Comparison of ENCODE assay signal across 10 cellular contexts in the genomic region with DNA sequence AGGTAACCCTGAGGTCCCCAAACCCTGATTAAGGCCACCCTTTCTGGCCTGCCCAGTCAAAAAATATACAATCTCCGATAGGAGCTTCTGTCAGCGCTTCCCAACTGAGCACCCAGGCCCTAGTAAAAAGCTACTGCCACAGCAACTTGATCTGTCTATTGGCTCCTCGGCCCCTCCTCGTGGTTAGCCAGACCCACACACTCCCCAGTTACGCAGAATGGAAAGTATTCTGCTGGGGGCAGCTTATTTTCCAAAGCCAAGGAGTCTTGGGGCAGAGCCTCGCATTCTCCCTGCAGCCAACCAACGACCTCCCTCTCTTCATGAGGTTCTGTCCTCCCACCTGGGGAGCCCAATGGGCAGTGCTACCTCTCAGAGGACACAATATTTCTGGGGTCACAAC. TPM values are rescaled to one million over a fixed set of nuclear protein-coding genes. Genes with fewer than 3 reads are reported as not detected.
A peak's percentile ranks its signal among the peaks of the same experiment; 100 is the strongest.
DNase-seq lines count a peak whose midpoint lies in the region; ATAC-seq and TF ChIP-seq lines count a peak whose summit lies in the region.
"Had no signal": no experiment of that assay in that cellular context is flagged by ENCODE, and none has a peak within 500 bp of the region (broad histone marks: within the 10 kb centered on the region; RNA-seq: fewer than 3 reads in every experiment).

No MANE protein-coding gene starts in this region.

- H3K27ac Mint-ChIP-seq in CD4-positive, alpha-beta memory T cell, result peak overlapping the region; percentile 92 to 99 (median 97)
- H3K27ac Mint-ChIP-seq in activated naive CD8-positive, alpha-beta T cell, result peak overlapping the region; percentile 46
- H3K27ac Mint-ChIP-seq in type B pancreatic cell, result no peak overlapping the region

- DNase-seq in CD4-positive, alpha-beta memory T cell, result no peak
- DNase-seq in islet precursor cell, result peak; percentile 67
- no peak for DNase-seq in hypothalamus (lab: John Stamatoyannopoulos, UW)
- no peak for DNase-seq in EL
- DNase-seq in type B pancreatic cell (ENCODE audit: extremely low spot score, unreplicated experiment), result no peak

- no peak for ATAC-seq in HG03442 (IDR thresholded peaks at IDR 0.05; ENCODE audit: unreplicated experiment)

- no peak overlapping the region for H3K4me3 ChIP-seq in CD4-positive, alpha-beta memory T cell (ENCODE audit: low read length in 2 of 2)
- H3K4me3 ChIP-seq in skeletal muscle tissue (ENCODE audit: low read length in 3 of 3), result peak overlapping the region in 1 of 3 donors; percentile 46
- H3K4me3 ChIP-seq: SK-N-MC had no signal

- no peaks in the 10 kb centered on the region for H3K36me3 ChIP-seq in CD4-positive, alpha-beta memory T cell (ENCODE audit: insufficient read depth, low read length)
- no peaks in the 10 kb centered on the region for H3K36me3 ChIP-seq in skeletal muscle tissue (ENCODE audit: control insufficient read depth in 3 of 3, insufficient read depth in 3 of 3, low read length in 3 of 3)

- no peak overlapping the region for H3K27ac ChIP-seq in CD4-positive, alpha-beta memory T cell (ENCODE audit: low read depth, low read length)
- H3K27ac ChIP-seq in skeletal muscle tissue (ENCODE audit: low read depth, low read length), result peak overlapping the region; percentile 96
- H3K27ac ChIP-seq: C4-2B, SK-N-MC had no signal

- H3K4me1 Mint-ChIP-seq in CD4-positive, alpha-beta memory T cell, result peaks cover 61 to 75% (median 68%) of the 10 kb centered on the region in 4 donors
- H3K4me1 Mint-ChIP-seq in activated naive CD8-positive, alpha-beta T cell (ENCODE audit: low read depth), result peaks cover 72% of the 10 kb centered on the region
- H3K4me1 Mint-ChIP-seq in type B pancreatic cell (ENCODE audit: unreplicated experiment), result peaks cover 33% of the 10 kb centered on the region

- no peaks in the 10 kb centered on the region for H3K27me3 Mint-ChIP-seq in CD4-positive, alpha-beta memory T cell
- H3K27me3 Mint-ChIP-seq in activated naive CD8-positive, alpha-beta T cell, result no peaks in the 10 kb centered on the region
- H3K27me3 Mint-ChIP-seq in type B pancreatic cell, result no peaks in the 10 kb centered on the region

- intact Hi-C loops in CD4-positive, alpha-beta memory T cell (cut with micrococcal nuclease), result no loop called here

- peaks cover 65% of the 10 kb centered on the region for H3K4me1 ChIP-seq in CD4-positive, alpha-beta memory T cell (ENCODE audit: insufficient read depth, low read length)
- H3K4me1 ChIP-seq in skeletal muscle tissue (ENCODE audit: control insufficient read depth in 3 of 3, insufficient read depth in 3 of 3, low read length in 3 of 3), result peaks cover 60 to 61% (median 60%) of the 10 kb centered on the region in 3 donors

- TF ChIP-seq CTCF in type B pancreatic cell (conservative IDR thresholded peaks at IDR 0.05), result no peak

- no peaks in the 10 kb centered on the region for H3K27me3 ChIP-seq in CD4-positive, alpha-beta memory T cell (ENCODE audit: insufficient read depth, low read length)
- no peaks in the 10 kb centered on the region for H3K27me3 ChIP-seq in skeletal muscle tissue (ENCODE audit: control insufficient read depth in 3 of 3, insufficient read depth in 3 of 3, low read length in 3 of 3)

- CTCF ChIA-PET in CD4-positive, alpha-beta memory T cell (lab: Charles Lee; ENCODE audit: partially characterized antibody), result interaction anchor here (1.0 to 7.0 kb wide), 10 partner anchors 11 to 66 kb away, joined by 3 to 69 read pairs (median 8); partner anchors contain the start of genes FMNL3 and TMBIM6

- no peaks in the 10 kb centered on the region for H3K9me3 Mint-ChIP-seq in CD4-positive, alpha-beta memory T cell
- H3K9me3 Mint-ChIP-seq in activated naive CD8-positive, alpha-beta T cell (ENCODE audit: low read depth), result no peaks in the 10 kb centered on the region
- no peaks in the 10 kb centered on the region for H3K9me3 Mint-ChIP-seq in type B pancreatic cell

- peak overlapping the region in 1 of 3 donors; percentile 11 for H3K9ac ChIP-seq in skeletal muscle tissue (ENCODE audit: low read depth in 1 of 3, low read length in 3 of 3)

- H3K4me3 Mint-ChIP-seq in CD4-positive, alpha-beta memory T cell, result peak overlapping the region in 2 of 8 donors; percentile 21 to 22
- H3K4me3 Mint-ChIP-seq in activated naive CD8-positive, alpha-beta T cell, result peak overlapping the region; percentile 3
- H3K4me3 Mint-ChIP-seq in type B pancreatic cell, result no peak overlapping the region

- POLR2A ChIA-PET in CD4-positive, alpha-beta memory T cell (lab: Charles Lee; ENCODE audit: partially characterized antibody), result interaction anchor here (0.6 to 7.3 kb wide), 9 partner anchors 13 to 66 kb away, joined by 3 to 83 read pairs (median 4); partner anchors contain the start of gene FMNL3

- H3K36me3 Mint-ChIP-seq in CD4-positive, alpha-beta memory T cell, result no peaks in the 10 kb centered on the region
- no peaks in the 10 kb centered on the region for H3K36me3 Mint-ChIP-seq in activated naive CD8-positive, alpha-beta T cell
- H3K36me3 Mint-ChIP-seq in type B pancreatic cell, result no peaks in the 10 kb centered on the region

- no peaks in the 10 kb centered on the region for H3K9me3 ChIP-seq in CD4-positive, alpha-beta memory T cell (ENCODE audit: control insufficient read depth in 1 of 2, low read length in 2 of 2)
- H3K9me3 ChIP-seq in skeletal muscle tissue (ENCODE audit: control insufficient read depth in 3 of 3, low read length in 3 of 3), result no peaks in the 10 kb centered on the region

RNA-seq across cellular contexts. Expression of gene FMNL3, which starts 32.1 kb away (rescaled TPM):
- total RNA-seq in CD4-positive, alpha-beta memory T cell, result 10 to 100 TPM; 27.9 to 28.1 TPM
- 1 to 10 TPM; 3.9 to 6.1 TPM for polyA plus RNA-seq in CD4-positive, alpha-beta memory T cell
- total RNA-seq in skeletal muscle tissue, result 19.3 TPM
- total RNA-seq in type B pancreatic cell (ENCODE audit: low replicate concordance), result 2.5 and 21.1 TPM in 2 replicates

RNA-seq across cellular contexts. Expression of gene PRPF40B, which starts 51.8 kb away (rescaled TPM):
- total RNA-seq in CD4-positive, alpha-beta memory T cell, result 10 to 100 TPM; 15.1 to 15.9 TPM
- 1 to 10 TPM in 1 of 2 donors, under 1 TPM in 1; 0.73 to 4.7 TPM for polyA plus RNA-seq in CD4-positive, alpha-beta memory T cell
- total RNA-seq in skeletal muscle tissue, result 7.3 TPM
- total RNA-seq in type B pancreatic cell (ENCODE audit: low replicate concordance), result 25.0 and 35.4 TPM in 2 replicates
